31 cellular contexts compared by ENCODE assay signal in the genomic region with DNA sequence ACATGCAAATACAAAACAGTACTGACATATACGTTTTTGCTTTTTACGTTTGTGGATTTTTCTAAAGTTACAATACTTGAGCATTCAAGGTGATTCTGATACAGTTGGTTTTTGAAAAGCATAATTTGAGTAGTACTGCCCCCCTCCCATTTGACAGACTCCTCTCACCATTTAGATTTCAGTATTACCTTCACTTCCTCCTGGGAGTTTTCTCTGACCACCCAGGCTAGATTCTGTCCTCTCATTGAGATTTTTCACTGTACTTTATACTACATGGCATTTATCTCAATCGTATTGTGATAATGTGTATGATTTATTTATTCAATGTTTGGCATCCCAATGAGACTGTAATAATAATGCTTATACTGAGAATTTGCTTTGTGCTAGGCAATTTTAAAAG.
"Had no signal": no experiment of that assay in that cellular context is flagged by ENCODE, and none has a peak within 500 bp of the region (broad histone marks: within the 10 kb centered on the region; RNA-seq: fewer than 3 reads in every experiment).

No MANE protein-coding gene starts in this region.

- H3K4me1 ChIP-seq: ascending aorta, colonic mucosa had no signal

- ATAC-seq: activated CD4-positive, alpha-beta T cell treated with anti-CD3 and anti-CD28 coated beads for 36 hours; activated CD4-positive, CD25-positive, alpha-beta regulatory T cell treated with anti-CD3 and anti-CD28 coated beads, Interleukin-2, amount 50 U/mL, for 24 hours; activated CD8-positive, alpha-beta memory T cell treated with anti-CD3 and anti-CD28 coated beads, Interleukin-2, amount 10 ng/mL, durations not matched to agents 7 days and 5 days; activated CD8-positive, alpha-beta T cell treated with anti-CD3 and anti-CD28 coated beads, Interleukin-2, amount 10 ng/mL, durations not matched to agents 7 days and 5 days; activated naive CD8-positive, alpha-beta T cell treated with anti-CD3 and anti-CD28 coated beads, Interleukin-2, amount 50 U/mL, for 24 hours; WTC11 had no signal

- H3K27ac ChIP-seq: ascending aorta, cardiac muscle cell, colonic mucosa, WERI-Rb-1 had no signal

- H3K36me3 ChIP-seq: ascending aorta, cardiac muscle cell, colonic mucosa, WERI-Rb-1 had no signal

- H3K4me3 ChIP-seq: ascending aorta, cardiac muscle cell, colonic mucosa had no signal

- DNase-seq: activated CD4-positive, alpha-beta memory T cell treated with anti-CD3 and anti-CD28 coated beads for 36 hours; activated CD4-positive, alpha-beta T cell treated with anti-CD3 and anti-CD28 coated beads for 1 hour; activated CD4-positive, alpha-beta T cell treated with anti-CD3 and anti-CD28 coated beads for 36 hours; activated CD4-positive, alpha-beta T cell treated with anti-CD3 and anti-CD28 coated beads, Interleukin-2, amount 10 ng/mL, durations not matched to agents 24 days and 14 days; activated CD4-positive, alpha-beta T cell treated with anti-CD3 and anti-CD28 coated beads, Interleukin-2, amount 50 U/mL, for 1 hour; activated CD4-positive, alpha-beta T cell treated with anti-CD3 and anti-CD28 coated beads, Interleukin-2, amount 50 U/mL, for 4 hours; activated CD4-positive, CD25-positive, alpha-beta regulatory T cell; activated CD8-positive, alpha-beta memory T cell treated with anti-CD3 and anti-CD28 coated beads for 24 hours; activated CD8-positive, alpha-beta memory T cell treated with anti-CD3 and anti-CD28 coated beads, Interleukin-2, amount 10 ng/mL, durations not matched to agents 7 days and 5 days; activated CD8-positive, alpha-beta memory T cell treated with anti-CD3 and anti-CD28 coated beads, Interleukin-2, amount 50 U/mL, for 48 hours; activated CD8-positive, alpha-beta T cell treated with anti-CD3 and anti-CD28 coated beads, Interleukin-2, amount 10 ng/mL, durations not matched to agents 7 days and 5 days; activated effector memory CD4-positive, alpha-beta T cell treated with Interleukin-2 at 50 U/mL for 16 hours; activated gamma-delta T cell; activated naive CD4-positive, alpha-beta T cell treated with anti-CD3 and anti-CD28 coated beads, Interleukin-2, amount 10 ng/mL, durations not matched to agents 7 days and 5 days; activated naive CD4-positive, alpha-beta T cell treated with Interleukin-2 at 50 U/mL for 16 hours; activated naive CD8-positive, alpha-beta T cell treated with anti-CD3 and anti-CD28 coated beads, Interleukin-2, amount 10 ng/mL, durations not matched to agents 7 days and 5 days; activated naive CD8-positive, alpha-beta T cell treated with anti-CD3 and anti-CD28 coated beads, Interleukin-2, amount 50 U/mL, for 24 hours; activated T-cell treated with anti-CD3 and anti-CD28 coated beads, Interleukin-2, amount 50 U/mL, for 24 hours; activated T-cell treated with anti-CD3 and anti-CD28 coated beads, Interleukin-2, amount 50 U/mL, for 48 hours; amygdala; anterior cingulate cortex; caudate nucleus; cerebellar nuclear complex; colonic mucosa; T-helper 2 cell; T-helper 9 cell; WERI-Rb-1 had no signal

- H3K9me3 ChIP-seq: ascending aorta, colonic mucosa had no signal

- H3K27me3 ChIP-seq: ascending aorta, colonic mucosa had no signal
